8 cellular contexts compared by ENCODE assay signal in genomic region chr4:15002659-15003440, GRCh38. TPM values are rescaled to one million over a fixed set of nuclear protein-coding genes. Genes with fewer than 3 reads are reported as not detected.
DNase-seq lines count a peak whose midpoint lies in the region; ATAC-seq, FAIRE-seq and TF ChIP-seq lines count a peak whose summit lies in the region.

No MANE protein-coding gene starts in this region.

- H3K27ac ChIP-seq in psoas muscle: peak overlapping the region; percentile 99

- DNase-seq in GF-D8 (lab: John Stamatoyannopoulos, UW) (peak; percentile 47), H7 (peak; percentile 74), amniotic stem cell (lab: John Stamatoyannopoulos, UW) (peak; percentile 78), left ventricle myocardium superior (peak; percentile 88), psoas muscle (peak; percentile 78 to 89), urothelium cell line (ENCODE audit: low spot score) (peak; percentile 46)

- FAIRE-seq in urothelium cell line (lab: Jason Lieb, UNC): no peak

- H2AFZ ChIP-seq in Loucy (ENCODE audit: low read length): peak overlapping the region; percentile 62

- no peaks in the 10 kb centered on the region for H3F3A ChIP-seq in Loucy (ENCODE audit: low read depth)

- peaks cover 30% of the 10 kb centered on the region for H3K4me1 Mint-ChIP-seq in T-helper 1 cell treated with Interleukin-12 subunit alpha and Interleukin-12 subunit beta and Interleukin-4 antibody, amounts not matched to agents 30 μg/mL and 1 μg/mL, for 36 hours (ENCODE audit: low read depth)

- WGBS in psoas muscle, 3 donors: 0 to 1% (median 1%) methylated on average over 57 to 81 of the region's 81 CpGs

- H3K79me2 ChIP-seq in Loucy (ENCODE audit: insufficient read depth, low read length): peaks cover 37% of the 10 kb centered on the region

- H3K4me1 ChIP-seq in Loucy (ENCODE audit: insufficient read depth, low read length, poor library complexity, severe bottlenecking): peaks cover 40% of the 10 kb centered on the region
- H3K4me1 ChIP-seq in psoas muscle: peaks cover 25% of the 10 kb centered on the region

- peaks cover 5% of the 10 kb centered on the region for H3K36me3 Mint-ChIP-seq in T-helper 1 cell treated with Interleukin-12 subunit alpha and Interleukin-12 subunit beta and Interleukin-4 antibody, amounts not matched to agents 30 μg/mL and 1 μg/mL, for 36 hours (ENCODE audit: low read depth)

- H3K36me3 ChIP-seq in H7 (replicated peaks; ENCODE audit: control insufficient read depth, insufficient read depth, low read length): no peaks in the 10 kb centered on the region
- H3K36me3 ChIP-seq in Loucy (ENCODE audit: insufficient read depth, low read length): no peaks in the 10 kb centered on the region
- H3K36me3 ChIP-seq in psoas muscle (ENCODE audit: insufficient read depth in 1 of 2, low read depth in 1 of 2): peaks cover 0 to 7% of the 10 kb centered on the region in 2 donors

- H3K4me3 Mint-ChIP-seq in T-helper 1 cell treated with Interleukin-12 subunit alpha and Interleukin-12 subunit beta and Interleukin-4 antibody, amounts not matched to agents 30 μg/mL and 1 μg/mL, for 36 hours: peak overlapping the region; percentile 86

- peaks cover 31% of the 10 kb centered on the region for H4K20me1 ChIP-seq in Loucy (ENCODE audit: insufficient read depth, low read length, poor library complexity, severe bottlenecking)

- intact Hi-C loops in left ventricle myocardium superior (cut with micrococcal nuclease): no loop called here
- intact Hi-C loops in psoas muscle (cut with DNase I): loop anchor here (5.0 to 10.0 kb wide), 4 partner anchors 146 to 654 kb away; partner anchors contain the start of gene FBXL5 (in 2 of the 2)

- peak overlapping the region; percentile 92 for H3K27ac Mint-ChIP-seq in T-helper 1 cell treated with Interleukin-12 subunit alpha and Interleukin-12 subunit beta and Interleukin-4 antibody, amounts not matched to agents 30 μg/mL and 1 μg/mL, for 36 hours

- H3K9me3 ChIP-seq in Loucy (ENCODE audit: insufficient read depth, low read depth, low read length) (no peaks in the 10 kb centered on the region), psoas muscle (no peaks in the 10 kb centered on the region)

- H3K27me3 Mint-ChIP-seq in T-helper 1 cell treated with Interleukin-12 subunit alpha and Interleukin-12 subunit beta and Interleukin-4 antibody, amounts not matched to agents 30 μg/mL and 1 μg/mL, for 36 hours (ENCODE audit: low read depth): no peaks in the 10 kb centered on the region

- TF ChIP-seq CTCF in Loucy (conservative IDR thresholded peaks at IDR 0.05; ENCODE audit: low read length): no peak
- no peak for TF ChIP-seq CTCF in psoas muscle (IDR thresholded peaks at IDR 0.05)

- H3K9me2 ChIP-seq in Loucy (replicated peaks; ENCODE audit: low read depth, low read length): no peaks in the 10 kb centered on the region

- ATAC-seq in left ventricle myocardium superior (peak; percentile 50), psoas muscle (peak; percentile 52 to 61 (median 56))

- H3K9me3 Mint-ChIP-seq in T-helper 1 cell treated with Interleukin-12 subunit alpha and Interleukin-12 subunit beta and Interleukin-4 antibody, amounts not matched to agents 30 μg/mL and 1 μg/mL, for 36 hours: no peaks in the 10 kb centered on the region

- peak overlapping the region; percentile 64 for H3K4me2 ChIP-seq in Loucy (ENCODE audit: low read depth, low read length, poor library complexity, severe bottlenecking)

- H3K4me3 ChIP-seq in H7 (ENCODE audit: insufficient read depth, low read depth, low read length) (peak overlapping the region; percentile 90), Loucy (ENCODE audit: low read length, poor library complexity, severe bottlenecking) (peak overlapping the region; percentile 84), psoas muscle (peak overlapping the region; percentile 85)

- peak overlapping the region; percentile 94 for H3K9ac ChIP-seq in Loucy (ENCODE audit: low read depth, low read length, poor library complexity, severe bottlenecking)

- H3K27me3 ChIP-seq in H7 (ENCODE audit: control insufficient read depth, insufficient read depth, low read length): peaks cover 20% of the 10 kb centered on the region
- no peaks in the 10 kb centered on the region for H3K27me3 ChIP-seq in Loucy (ENCODE audit: insufficient read depth, low read length, poor library complexity, severe bottlenecking)
- no peaks in the 10 kb centered on the region for H3K27me3 ChIP-seq in psoas muscle (ENCODE audit: insufficient read depth in 3 of 3, low read length in 2 of 3)

RNA-seq across cellular contexts. Expression of gene CPEB2, which starts 0.6 kb away (rescaled TPM):
- 1.9 and 2.0 TPM in 2 replicates for total RNA-seq in H7 (2014; rRNA removed; shearing (Covaris generic))
- total RNA-seq in left ventricle myocardium superior (24.3 TPM), psoas muscle (10 to 100 TPM in 1 of 4 donors, 1 to 10 TPM in 3; 5.6 to 14.0 (median 8.5) TPM)
- 1 to 10 TPM; 2.5 to 6.0 (median 4.1) TPM for polyA plus RNA-seq in psoas muscle

Comparison
In these comparisons a context has a peak if more than half of its experiments do, and no peak if none do; other contexts are left out.
1. Peak in every context shown above with its lines: DNase-seq, ATAC-seq, H3K4me3 ChIP-seq and H3K27ac ChIP-seq.